ENCODE assay signal across 9 cellular contexts in the genomic region with DNA sequence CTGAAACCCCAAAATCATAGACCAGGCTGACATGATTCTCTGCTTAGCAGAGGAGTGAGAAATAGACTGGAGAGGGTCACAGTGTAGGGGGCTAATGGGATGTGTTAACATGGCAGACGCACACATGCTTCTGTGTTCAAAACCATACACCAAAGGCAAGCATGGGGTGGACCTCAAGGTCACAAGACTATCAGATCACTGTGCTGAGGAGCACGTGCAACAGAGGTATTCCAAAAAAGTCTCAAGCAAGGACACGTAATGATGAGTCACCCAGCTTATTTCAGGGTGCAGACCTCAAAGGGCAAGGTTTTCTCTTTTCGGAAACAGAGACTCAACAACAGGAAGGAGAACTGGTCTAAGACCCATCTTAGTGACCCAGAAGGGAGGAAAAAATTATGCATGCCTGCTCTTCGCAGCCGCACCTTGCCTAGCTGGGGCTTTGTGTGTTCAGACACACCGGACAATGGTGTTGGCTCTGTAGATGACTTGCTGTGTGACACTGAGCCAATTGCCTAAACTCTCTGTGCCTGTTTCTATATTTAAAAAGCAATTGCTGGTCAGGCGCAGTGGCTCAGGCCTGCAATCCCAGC. TPM values are rescaled to one million over a fixed set of nuclear protein-coding genes. Genes with fewer than 3 reads are reported as not detected.
DNase-seq lines count a peak whose midpoint lies in the region; ATAC-seq and TF ChIP-seq lines count a peak whose summit lies in the region.
"Had no signal": no experiment of that assay in that cellular context is flagged by ENCODE, and none has a peak within 500 bp of the region (broad histone marks: within the 10 kb centered on the region; RNA-seq: fewer than 3 reads in every experiment).

No MANE protein-coding gene starts in this region.

- intact Hi-C loops in spleen (cut with DNase I; ENCODE audit: low total_unique reads): no loop called here

- TF ChIP-seq POLR2A in upper lobe of left lung (IDR thresholded peaks at IDR 0.05): no peak
- TF ChIP-seq POLR2A in spleen (IDR thresholded peaks at IDR 0.05): no peak

- H3K27ac Mint-ChIP-seq in WTC11: peak overlapping the region; percentile 17; the same call in 1 of the 2 replicates

- H3K4me3 ChIP-seq in epithelial cell of esophagus (ENCODE audit: low read length): no peak overlapping the region
- no peak overlapping the region for H3K4me3 ChIP-seq in smooth muscle cell
- no peak overlapping the region for H3K4me3 ChIP-seq in upper lobe of left lung
- H3K4me3 ChIP-seq in spleen: no peak overlapping the region

- H3K27me3 ChIP-seq in smooth muscle cell (ENCODE audit: low read depth) (no peaks in the 10 kb centered on the region), upper lobe of left lung (no peaks in the 10 kb centered on the region), spleen (replicated peaks in 1 of 7) (no peaks in the 10 kb centered on the region)

- H3K9me3 ChIP-seq in smooth muscle cell (replicated peaks; ENCODE audit: low read depth): no peaks in the 10 kb centered on the region
- H3K9me3 ChIP-seq in upper lobe of left lung: no peaks in the 10 kb centered on the region
- no peaks in the 10 kb centered on the region for H3K9me3 ChIP-seq in spleen

- no peak for TF ChIP-seq EP300 in upper lobe of left lung (IDR thresholded peaks at IDR 0.05)

- POLR2A ChIA-PET in WTC11 (lab: Charles Lee): no interaction called here

- peaks cover 12% of the 10 kb centered on the region for H4K20me1 ChIP-seq in smooth muscle cell (ENCODE audit: low read depth)

- H3K9ac ChIP-seq in smooth muscle cell (ENCODE audit: low read depth): no peak overlapping the region

- H3F3A ChIP-seq in smooth muscle cell (ENCODE audit: low read depth): no peaks in the 10 kb centered on the region

- H3K4me2 ChIP-seq in smooth muscle cell: no peak overlapping the region

- no peak overlapping the region for H3K27ac ChIP-seq in smooth muscle cell (ENCODE audit: low read depth)
- H3K27ac ChIP-seq in upper lobe of left lung: no peak overlapping the region
- H3K27ac ChIP-seq in spleen: peak overlapping the region in 3 of 8 donors; percentile 30 to 58 (median 47)

- WGBS in smooth muscle cell (ENCODE audit: low lambda C conversion rate): 84% methylated on average over 8 of the region's 8 CpGs
- 66 to 87% methylated on average over 8 of the region's 8 CpGs for WGBS in upper lobe of left lung, 2 donors
- WGBS in spleen, 5 donors: 48 to 66% (median 55%) methylated on average over 8 of the region's 8 CpGs

- DNase-seq in WTC11 (ENCODE audit: low spot score) (no peak), epithelial cell of esophagus (ENCODE audit: low read depth) (peak; percentile 83), smooth muscle cell (lab: John Stamatoyannopoulos, UW; ENCODE audit: unreplicated experiment) (no peak), upper lobe of left lung (no peak), spleen (no peak), inferior parietal cortex (ENCODE audit: extremely low spot score) (no peak)

- no peaks in the 10 kb centered on the region for H3K36me3 Mint-ChIP-seq in WTC11

- H3K36me3 ChIP-seq in smooth muscle cell (ENCODE audit: low read depth): no peaks in the 10 kb centered on the region
- no peaks in the 10 kb centered on the region for H3K36me3 ChIP-seq in upper lobe of left lung
- no peaks in the 10 kb centered on the region for H3K36me3 ChIP-seq in spleen

- H3K4me1 ChIP-seq in smooth muscle cell (ENCODE audit: low read depth) (no peaks in the 10 kb centered on the region), upper lobe of left lung (no peaks in the 10 kb centered on the region), spleen (peaks cover 4 to 64% (median 23%) of the 10 kb centered on the region in 6 donors)

- CTCF ChIA-PET in WTC11 (lab: Charles Lee): interaction anchor here (0.9 to 6.1 kb wide), 4 partner anchors 18 to 168 kb away, joined by 3 to 48 read pairs (median 18); a partner anchor contains a TSS

- H3K27me3 Mint-ChIP-seq in WTC11 (ENCODE audit: low read depth): no peaks in the 10 kb centered on the region

- H3K4me1 Mint-ChIP-seq in WTC11: peaks cover 9% of the 10 kb centered on the region

- H2AFZ ChIP-seq in smooth muscle cell (ENCODE audit: low read depth): no peak overlapping the region

- TF ChIP-seq CTCF in WTC11 (IDR thresholded peaks at IDR 0.05) (no peak), epithelial cell of esophagus (IDR thresholded peaks at IDR 0.05; ENCODE audit: insufficient read depth, low read depth, low read length, missing control alignments) (no peak), smooth muscle cell (IDR thresholded peaks at IDR 0.05; ENCODE audit: borderline replicate concordance, insufficient read depth, poor library complexity, severe bottlenecking) (no peak), upper lobe of left lung (IDR thresholded peaks at IDR 0.05) (no peak), spleen (IDR thresholded peaks at IDR 0.05 in 8 of 11, conservative IDR thresholded peaks at IDR 0.05 in 3 of 11) (no peak)

- no peak overlapping the region for H3K4me3 Mint-ChIP-seq in WTC11

- ATAC-seq in GM18867 (IDR thresholded peaks at IDR 0.05; ENCODE audit: unreplicated experiment) (peak; percentile 79), HG03280 (IDR thresholded peaks at IDR 0.05; ENCODE audit: unreplicated experiment) (peak; percentile 70), WTC11 (no peak), upper lobe of left lung (ENCODE audit: low FRiP score in 2 of 2) (no peak)
- ATAC-seq: Panc1 had no signal

- H3K79me2 ChIP-seq in smooth muscle cell (ENCODE audit: low read depth): no peaks in the 10 kb centered on the region

- no peaks in the 10 kb centered on the region for H3K9me3 Mint-ChIP-seq in WTC11

TF ChIP-seq in WTC11, 78 proteins besides CTCF, POLR2A, EP300 and RAD21 (continues in another document):
- no peak for TF ChIP-seq SOX15 (CRISPR knock-in tag; IDR thresholded peaks at IDR 0.05)
- no peak for TF ChIP-seq ZNF416 (CRISPR knock-in tag; IDR thresholded peaks at IDR 0.05)
- no peak for TF ChIP-seq SMAD3 (CRISPR knock-in tag; IDR thresholded peaks at IDR 0.05; ENCODE audit: borderline replicate concordance)
- no peak for TF ChIP-seq IRF2 (CRISPR knock-in tag; IDR thresholded peaks at IDR 0.05; ENCODE audit: borderline replicate concordance, low read depth)
- TF ChIP-seq HMGA2 (CRISPR knock-in tag; IDR thresholded peaks at IDR 0.05): no peak
- TF ChIP-seq, protein P1, sequence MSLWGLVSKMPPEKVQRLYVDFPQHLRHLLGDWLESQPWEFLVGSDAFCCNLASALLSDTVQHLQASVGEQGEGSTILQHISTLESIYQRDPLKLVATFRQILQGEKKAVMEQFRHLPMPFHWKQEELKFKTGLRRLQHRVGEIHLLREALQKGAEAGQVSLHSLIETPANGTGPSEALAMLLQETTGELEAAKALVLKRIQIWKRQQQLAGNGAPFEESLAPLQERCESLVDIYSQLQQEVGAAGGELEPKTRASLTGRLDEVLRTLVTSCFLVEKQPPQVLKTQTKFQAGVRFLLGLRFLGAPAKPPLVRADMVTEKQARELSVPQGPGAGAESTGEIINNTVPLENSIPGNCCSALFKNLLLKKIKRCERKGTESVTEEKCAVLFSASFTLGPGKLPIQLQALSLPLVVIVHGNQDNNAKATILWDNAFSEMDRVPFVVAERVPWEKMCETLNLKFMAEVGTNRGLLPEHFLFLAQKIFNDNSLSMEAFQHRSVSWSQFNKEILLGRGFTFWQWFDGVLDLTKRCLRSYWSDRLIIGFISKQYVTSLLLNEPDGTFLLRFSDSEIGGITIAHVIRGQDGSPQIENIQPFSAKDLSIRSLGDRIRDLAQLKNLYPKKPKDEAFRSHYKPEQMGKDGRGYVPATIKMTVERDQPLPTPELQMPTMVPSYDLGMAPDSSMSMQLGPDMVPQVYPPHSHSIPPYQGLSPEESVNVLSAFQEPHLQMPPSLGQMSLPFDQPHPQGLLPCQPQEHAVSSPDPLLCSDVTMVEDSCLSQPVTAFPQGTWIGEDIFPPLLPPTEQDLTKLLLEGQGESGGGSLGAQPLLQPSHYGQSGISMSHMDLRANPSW (CRISPR knock-in tag; conservative IDR thresholded peaks at IDR 0.05; ENCODE audit: low read depth): no peak
- no peak for TF ChIP-seq ZNF317 (CRISPR knock-in tag; IDR thresholded peaks at IDR 0.05; ENCODE audit: borderline replicate concordance, low read depth)
- TF ChIP-seq, protein P2, sequence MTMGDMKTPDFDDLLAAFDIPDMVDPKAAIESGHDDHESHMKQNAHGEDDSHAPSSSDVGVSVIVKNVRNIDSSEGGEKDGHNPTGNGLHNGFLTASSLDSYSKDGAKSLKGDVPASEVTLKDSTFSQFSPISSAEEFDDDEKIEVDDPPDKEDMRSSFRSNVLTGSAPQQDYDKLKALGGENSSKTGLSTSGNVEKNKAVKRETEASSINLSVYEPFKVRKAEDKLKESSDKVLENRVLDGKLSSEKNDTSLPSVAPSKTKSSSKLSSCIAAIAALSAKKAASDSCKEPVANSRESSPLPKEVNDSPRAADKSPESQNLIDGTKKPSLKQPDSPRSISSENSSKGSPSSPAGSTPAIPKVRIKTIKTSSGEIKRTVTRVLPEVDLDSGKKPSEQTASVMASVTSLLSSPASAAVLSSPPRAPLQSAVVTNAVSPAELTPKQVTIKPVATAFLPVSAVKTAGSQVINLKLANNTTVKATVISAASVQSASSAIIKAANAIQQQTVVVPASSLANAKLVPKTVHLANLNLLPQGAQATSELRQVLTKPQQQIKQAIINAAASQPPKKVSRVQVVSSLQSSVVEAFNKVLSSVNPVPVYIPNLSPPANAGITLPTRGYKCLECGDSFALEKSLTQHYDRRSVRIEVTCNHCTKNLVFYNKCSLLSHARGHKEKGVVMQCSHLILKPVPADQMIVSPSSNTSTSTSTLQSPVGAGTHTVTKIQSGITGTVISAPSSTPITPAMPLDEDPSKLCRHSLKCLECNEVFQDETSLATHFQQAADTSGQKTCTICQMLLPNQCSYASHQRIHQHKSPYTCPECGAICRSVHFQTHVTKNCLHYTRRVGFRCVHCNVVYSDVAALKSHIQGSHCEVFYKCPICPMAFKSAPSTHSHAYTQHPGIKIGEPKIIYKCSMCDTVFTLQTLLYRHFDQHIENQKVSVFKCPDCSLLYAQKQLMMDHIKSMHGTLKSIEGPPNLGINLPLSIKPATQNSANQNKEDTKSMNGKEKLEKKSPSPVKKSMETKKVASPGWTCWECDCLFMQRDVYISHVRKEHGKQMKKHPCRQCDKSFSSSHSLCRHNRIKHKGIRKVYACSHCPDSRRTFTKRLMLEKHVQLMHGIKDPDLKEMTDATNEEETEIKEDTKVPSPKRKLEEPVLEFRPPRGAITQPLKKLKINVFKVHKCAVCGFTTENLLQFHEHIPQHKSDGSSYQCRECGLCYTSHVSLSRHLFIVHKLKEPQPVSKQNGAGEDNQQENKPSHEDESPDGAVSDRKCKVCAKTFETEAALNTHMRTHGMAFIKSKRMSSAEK (CRISPR knock-in tag; IDR thresholded peaks at IDR 0.05; ENCODE audit: borderline replicate concordance): no peak
- no peak for TF ChIP-seq CREB1 (CRISPR knock-in tag; IDR thresholded peaks at IDR 0.05)
- no peak for TF ChIP-seq OVOL2 (CRISPR knock-in tag; IDR thresholded peaks at IDR 0.05; ENCODE audit: borderline replicate concordance)

RNA-seq across cellular contexts. Expression of a gene that starts 20.3 kb away (rescaled TPM):
- total RNA-seq in WTC11 (2021) (20.6 to 24.3 TPM (median 23.3 TPM) in 3 replicates), smooth muscle cell (2.9 and 3.6 TPM in 2 replicates), upper lobe of left lung (10 to 100 TPM in 2 of 6 donors, 1 to 10 TPM in 4; 2.5 to 17.8 (median 5.6) TPM), spleen (10 to 100 TPM; 11.8 to 51.6 (median 29.4) TPM)
- polyA plus RNA-seq in smooth muscle cell (11.9 and 12.9 TPM in 2 replicates), spleen (10 to 100 TPM in 1 of 3 donors, 1 to 10 TPM in 2; 3.7 to 25.4 (median 9.5) TPM)

Comparison
In these comparisons a context has a peak if more than half of its experiments do, and no peak if none do; other contexts are left out.
1. ATAC-seq: peak in GM18867 (single experiment) and HG03280 (single experiment); none in WTC11 (single experiment) and upper lobe of left lung (0 of 2).